Comparison of ENCODE assay signal across 14 cellular contexts in the genomic region with DNA sequence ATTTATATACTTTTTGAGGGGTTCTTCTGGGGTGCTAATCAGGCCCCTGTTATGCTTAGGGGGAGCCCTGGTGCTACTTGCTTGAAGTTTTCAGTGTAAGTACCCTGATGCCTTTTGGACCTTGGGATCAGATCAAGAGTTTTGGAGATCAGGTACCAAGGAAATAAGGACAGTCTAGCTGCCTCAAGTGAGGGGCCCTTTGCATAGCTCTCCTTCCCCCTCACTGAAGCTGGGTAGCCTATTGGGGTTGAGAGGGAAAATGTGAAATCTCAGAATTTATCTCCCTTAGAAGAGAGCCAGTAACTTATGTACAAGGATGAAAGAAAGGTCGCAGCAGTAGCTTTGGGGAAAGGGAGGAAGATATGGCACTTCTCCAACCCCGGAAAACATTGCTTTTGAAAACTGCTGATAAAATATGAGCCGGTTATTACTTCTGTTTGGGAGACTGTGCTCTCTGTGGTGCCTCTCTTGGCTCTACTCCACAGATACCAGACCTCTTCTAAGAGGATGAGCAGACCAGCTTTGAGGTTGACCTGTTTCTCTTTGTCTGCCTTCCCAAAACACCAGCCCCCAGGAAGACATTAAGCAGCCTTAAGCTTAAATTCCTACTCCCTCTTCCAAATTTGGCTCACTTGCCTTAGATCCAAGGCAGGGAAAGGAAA. TPM values are rescaled to one million over a fixed set of nuclear protein-coding genes. Genes with fewer than 3 reads are reported as not detected.
A peak's percentile ranks its signal among the peaks of the same experiment; 100 is the strongest.
DNase-seq lines count a peak whose midpoint lies in the region; ATAC-seq and TF ChIP-seq lines count a peak whose summit lies in the region.
"Had no signal": no experiment of that assay in that cellular context is flagged by ENCODE, and none has a peak within 500 bp of the region (broad histone marks: within the 10 kb centered on the region; RNA-seq: fewer than 3 reads in every experiment).

No MANE protein-coding gene starts in this region.

- no peak for DNase-seq in CD4-positive, CD25-positive, alpha-beta regulatory T cell
- DNase-seq in OCI-M1 (lab: John Stamatoyannopoulos, UW) = peak; percentile 52
- no peak for DNase-seq in chondrocyte (ENCODE audit: low spot score)
- DNase-seq in naive thymus-derived CD4-positive, alpha-beta T cell = no peak
- DNase-seq in NCI-H2196 treated with DMSO at 0.1 percent for 48 hours (lab: John Stamatoyannopoulos, UW; ENCODE audit: unreplicated experiment) = no peak
- DNase-seq in GM19240 (ENCODE audit: insufficient read length, low spot score) = no peak
- DNase-seq in activated CD8-positive, alpha-beta memory T cell treated with anti-CD3 and anti-CD28 coated beads for 24 hours = no peak
- DNase-seq: anterior cingulate cortex; hypothalamus; mammary epithelial cell; psoas muscle; stimulated activated CD4-positive, alpha-beta T cell treated with anti-CD3 and anti-CD28 coated beads, Interleukin-4, amount 100 ng/mL, for 24 hours; T-helper 9 cell had no signal

- H3K4me1 Mint-ChIP-seq in CD4-positive, CD25-positive, alpha-beta regulatory T cell = peaks cover 24 to 53% (median 29%) of the 10 kb centered on the region in 4 donors
- peaks cover 47% of the 10 kb centered on the region for H3K4me1 Mint-ChIP-seq in chondrocyte (ENCODE audit: low read depth)
- peaks cover 31 to 83% (median 71%) of the 10 kb centered on the region in 7 donors for H3K4me1 Mint-ChIP-seq in naive thymus-derived CD4-positive, alpha-beta T cell

- H3K9me3 ChIP-seq in CD4-positive, CD25-positive, alpha-beta regulatory T cell (ENCODE audit: control insufficient read depth in 2 of 2, low read length in 2 of 2) = no peaks in the 10 kb centered on the region
- H3K9me3 ChIP-seq in naive thymus-derived CD4-positive, alpha-beta T cell (ENCODE audit: control insufficient read depth in 2 of 3, low read length in 3 of 3) = no peaks in the 10 kb centered on the region
- H3K9me3 ChIP-seq: psoas muscle had no signal

- H3K27me3 ChIP-seq in CD4-positive, CD25-positive, alpha-beta regulatory T cell (ENCODE audit: control insufficient read depth, insufficient read depth, low read length) = no peaks in the 10 kb centered on the region
- H3K27me3 ChIP-seq in naive thymus-derived CD4-positive, alpha-beta T cell (ENCODE audit: control insufficient read depth in 2 of 2, insufficient read depth in 2 of 2, low read length in 2 of 2) = no peaks in the 10 kb centered on the region

- H3K9me3 Mint-ChIP-seq in CD4-positive, CD25-positive, alpha-beta regulatory T cell = no peaks in the 10 kb centered on the region
- H3K9me3 Mint-ChIP-seq in chondrocyte (ENCODE audit: low read depth) = no peaks in the 10 kb centered on the region
- no peaks in the 10 kb centered on the region for H3K9me3 Mint-ChIP-seq in naive thymus-derived CD4-positive, alpha-beta T cell

- peaks cover 25% of the 10 kb centered on the region for H3K36me3 ChIP-seq in CD4-positive, CD25-positive, alpha-beta regulatory T cell (ENCODE audit: control insufficient read depth, insufficient read depth, low read length)
- peaks cover 5 to 30% (median 17%) of the 10 kb centered on the region in 3 experiments for H3K36me3 ChIP-seq in naive thymus-derived CD4-positive, alpha-beta T cell (ENCODE audit: control insufficient read depth in 2 of 3, insufficient read depth in 3 of 3, low read length in 3 of 3)

- peaks cover 17% of the 10 kb centered on the region for H3K36me3 Mint-ChIP-seq in CD4-positive, CD25-positive, alpha-beta regulatory T cell
- H3K36me3 Mint-ChIP-seq in chondrocyte (ENCODE audit: low read depth) = peaks cover 17% of the 10 kb centered on the region
- peaks cover 10 to 17% (median 15%) of the 10 kb centered on the region in 5 donors for H3K36me3 Mint-ChIP-seq in naive thymus-derived CD4-positive, alpha-beta T cell

- H3K27ac ChIP-seq in CD4-positive, CD25-positive, alpha-beta regulatory T cell (ENCODE audit: insufficient read depth, low read length, poor library complexity, severe bottlenecking) = no peak overlapping the region
- peak overlapping the region; percentile 39 for H3K27ac ChIP-seq in naive thymus-derived CD4-positive, alpha-beta T cell (ENCODE audit: low read depth, low read length)
- H3K27ac ChIP-seq: psoas muscle had no signal

- H3K4me3 ChIP-seq in CD4-positive, CD25-positive, alpha-beta regulatory T cell (ENCODE audit: low read depth, low read length) = no peak overlapping the region
- H3K4me3 ChIP-seq in naive thymus-derived CD4-positive, alpha-beta T cell (ENCODE audit: low read length) = no peak overlapping the region
- H3K4me3 ChIP-seq: psoas muscle had no signal

- H3K27me3 Mint-ChIP-seq in CD4-positive, CD25-positive, alpha-beta regulatory T cell = no peaks in the 10 kb centered on the region
- H3K27me3 Mint-ChIP-seq in chondrocyte (ENCODE audit: low read depth) = no peaks in the 10 kb centered on the region
- no peaks in the 10 kb centered on the region for H3K27me3 Mint-ChIP-seq in naive thymus-derived CD4-positive, alpha-beta T cell

- TF ChIP-seq CTCF in chondrocyte (IDR thresholded peaks at IDR 0.05) = no peak

- H3K4me1 ChIP-seq in CD4-positive, CD25-positive, alpha-beta regulatory T cell (ENCODE audit: control insufficient read depth, insufficient read depth, low read length, poor library complexity, severe bottlenecking) = peaks cover 11% of the 10 kb centered on the region
- peaks cover 7 to 17% of the 10 kb centered on the region in 2 donors for H3K4me1 ChIP-seq in naive thymus-derived CD4-positive, alpha-beta T cell (ENCODE audit: control insufficient read depth in 2 of 2, insufficient read depth in 2 of 2, low read length in 2 of 2)
- H3K4me1 ChIP-seq: psoas muscle had no signal

- intact Hi-C loops in naive thymus-derived CD4-positive, alpha-beta T cell (cut with micrococcal nuclease) = no loop called here

- CTCF ChIA-PET in naive thymus-derived CD4-positive, alpha-beta T cell (lab: Charles Lee) = interaction anchor here (0.9 kb wide), 1 partner anchor 63 kb away, joined by 3 read pairs; no protein-coding TSS in a partner anchor

- no peak overlapping the region for H3K4me3 Mint-ChIP-seq in CD4-positive, CD25-positive, alpha-beta regulatory T cell
- H3K4me3 Mint-ChIP-seq in chondrocyte (ENCODE audit: unreplicated experiment) = no peak overlapping the region
- no peak overlapping the region for H3K4me3 Mint-ChIP-seq in naive thymus-derived CD4-positive, alpha-beta T cell

- POLR2A ChIA-PET in naive thymus-derived CD4-positive, alpha-beta T cell (lab: Charles Lee) = interaction anchor here (0.6 to 1.0 kb wide), 3 partner anchors 13 to 251 kb away, joined by 3 to 5 read pairs (median 4); no protein-coding TSS in a partner anchor

- no peak for ATAC-seq in CD4-positive, CD25-positive, alpha-beta regulatory T cell (ENCODE audit: low read depth in 2 of 2)
- no peak for ATAC-seq in naive thymus-derived CD4-positive, alpha-beta T cell
- ATAC-seq in HG02798 (IDR thresholded peaks at IDR 0.05; ENCODE audit: poor library complexity, unreplicated experiment) = no peak
- ATAC-seq: psoas muscle had no signal

- H3K27ac Mint-ChIP-seq in CD4-positive, CD25-positive, alpha-beta regulatory T cell = peak overlapping the region in 2 of 3 donors; percentile 59 to 76
- H3K27ac Mint-ChIP-seq in chondrocyte (ENCODE audit: unreplicated experiment) = peak overlapping the region; percentile 50
- peak overlapping the region in 6 of 9 donors; percentile 29 to 89 (median 64) for H3K27ac Mint-ChIP-seq in naive thymus-derived CD4-positive, alpha-beta T cell

RNA-seq across cellular contexts. Expression of a gene that starts 8.8 kb away (rescaled TPM):
- not detected for total RNA-seq in CD4-positive, CD25-positive, alpha-beta regulatory T cell
- not detected for polyA plus RNA-seq in CD4-positive, CD25-positive, alpha-beta regulatory T cell
- not detected in 3 replicates for total RNA-seq in chondrocyte
- total RNA-seq in naive thymus-derived CD4-positive, alpha-beta T cell = not detected
- not detected for polyA plus RNA-seq in naive thymus-derived CD4-positive, alpha-beta T cell
- total RNA-seq: mammary epithelial cell had no signal
- polyA plus RNA-seq: mammary epithelial cell had no signal

RNA-seq across cellular contexts. Expression of a gene that starts 26.6 kb away (rescaled TPM):
- 187 TPM for total RNA-seq in CD4-positive, CD25-positive, alpha-beta regulatory T cell
- polyA plus RNA-seq in CD4-positive, CD25-positive, alpha-beta regulatory T cell = 100 to 1,000 TPM; 525 to 639 (median 574) TPM
- total RNA-seq in chondrocyte = 96.2 to 110 TPM (median 102 TPM) in 3 replicates
- 100 to 1,000 TPM; 147 to 215 (median 201) TPM for total RNA-seq in naive thymus-derived CD4-positive, alpha-beta T cell
- polyA plus RNA-seq in naive thymus-derived CD4-positive, alpha-beta T cell = 100 to 1,000 TPM; 493 to 529 TPM

RNA-seq across cellular contexts. Expression of a gene that starts 34.9 kb away (rescaled TPM):
- 79.0 TPM for total RNA-seq in CD4-positive, CD25-positive, alpha-beta regulatory T cell
- 1 to 10 TPM; 8.1 to 9.3 (median 8.2) TPM for polyA plus RNA-seq in CD4-positive, CD25-positive, alpha-beta regulatory T cell
- total RNA-seq in chondrocyte = 57.1 to 59.7 TPM (median 59.0 TPM) in 3 replicates
- total RNA-seq in naive thymus-derived CD4-positive, alpha-beta T cell = 100 to 1,000 TPM in 2 of 5 experiments, 10 to 100 TPM in 3; 62.7 to 103 (median 79.6) TPM
- polyA plus RNA-seq in naive thymus-derived CD4-positive, alpha-beta T cell = 10 to 100 TPM; 10.2 to 13.6 TPM

RNA-seq across cellular contexts. Expression of a gene that starts 37.0 kb away (rescaled TPM):
- 931 TPM for total RNA-seq in CD4-positive, CD25-positive, alpha-beta regulatory T cell
- 100 to 1,000 TPM; 113 to 150 (median 134) TPM for polyA plus RNA-seq in CD4-positive, CD25-positive, alpha-beta regulatory T cell
- total RNA-seq in chondrocyte = 601 to 638 TPM (median 611 TPM) in 3 replicates
- total RNA-seq in naive thymus-derived CD4-positive, alpha-beta T cell = 1,000 to 10,000 TPM in 2 of 5 experiments, 100 to 1,000 TPM in 3; 737 to 1,110 (median 928) TPM
- polyA plus RNA-seq in naive thymus-derived CD4-positive, alpha-beta T cell = 100 to 1,000 TPM; 148 to 158 TPM
